10 cellular contexts compared by ENCODE assay signal in genomic region chr11:73995247-73995646, GRCh38. TPM values are rescaled to one million over a fixed set of nuclear protein-coding genes. Genes with fewer than 3 reads are reported as not detected.
DNase-seq lines count a peak whose midpoint lies in the region; ATAC-seq and TF ChIP-seq lines count a peak whose summit lies in the region.
"Had no signal": no experiment of that assay in that cellular context is flagged by ENCODE, and none has a peak within 500 bp of the region (broad histone marks: within the 10 kb centered on the region; RNA-seq: fewer than 3 reads in every experiment).

No MANE protein-coding gene starts in this region.

- intact Hi-C loops in activated CD4-positive, alpha-beta T cell treated with anti-CD3 and anti-CD28 coated beads for 36 hours (cut with DNase I, micrococcal nuclease), result loop anchor here (1.0 kb wide), 5 partner anchors 12 to 498 kb away; partner anchors contain the start of gene LIPT2 (in 1 of the 2)
- intact Hi-C loops in spleen (cut with DNase I; ENCODE audit: low total_unique reads), result no loop called here

- H3K4me3 Mint-ChIP-seq in activated CD4-positive, alpha-beta T cell treated with anti-CD3 and anti-CD28 coated beads for 36 hours, result peak overlapping the region; percentile 37
- peak overlapping the region; percentile 74 for H3K4me3 Mint-ChIP-seq in activated T-helper 17 cell treated with anti-CD3 and anti-CD28 coated beads, Interleukin-2, amount 50 U/mL, for 72 hours

- POLR2A ChIA-PET in activated CD4-positive, alpha-beta T cell treated with anti-CD3 and anti-CD28 coated beads for 36 hours (lab: Charles Lee), result interaction anchor here (0.6 to 3.9 kb wide), 13 partner anchors 9 to 176 kb away, joined by 3 to 66 read pairs (median 8); partner anchors contain the start of genes C2CD3, PPME1, UCP2 and UCP3

- peak; percentile 80 for ATAC-seq in activated CD4-positive, alpha-beta T cell treated with anti-CD3 and anti-CD28 coated beads for 36 hours
- peak; percentile 49 for ATAC-seq in HG03521 (IDR thresholded peaks at IDR 0.05; ENCODE audit: unreplicated experiment)
- ATAC-seq in activated T-helper 17 cell treated with anti-CD3 and anti-CD28 coated beads, Interleukin-2, amount 50 U/mL, for 72 hours (replicated peaks), result peak; percentile 76

- WGBS in spleen, 5 donors, result 27 to 48% (median 45%) methylated on average over 2 of the region's 2 CpGs

- H3K27ac ChIP-seq in spleen, result peak overlapping the region; percentile 17 to 86 (median 68)

- no peaks in the 10 kb centered on the region for H3K9me3 ChIP-seq in spleen

- H3K36me3 Mint-ChIP-seq in activated CD4-positive, alpha-beta T cell treated with anti-CD3 and anti-CD28 coated beads for 36 hours (ENCODE audit: low read depth), result no peaks in the 10 kb centered on the region
- H3K36me3 Mint-ChIP-seq in activated T-helper 17 cell treated with anti-CD3 and anti-CD28 coated beads, Interleukin-2, amount 50 U/mL, for 72 hours (ENCODE audit: low read depth), result peaks cover 8% of the 10 kb centered on the region

- DNase-seq in activated CD4-positive, alpha-beta T cell treated with anti-CD3 and anti-CD28 coated beads for 36 hours, result no peak
- DNase-seq in activated CD4-positive, alpha-beta T cell treated with anti-CD3 and anti-CD28 coated beads for 48 hours, result no peak
- no peak for DNase-seq in spleen
- no peak for DNase-seq in NCI-H1694 (lab: John Stamatoyannopoulos, UW)
- no peak for DNase-seq in stimulated activated CD4-positive, alpha-beta T cell treated with anti-CD3 and anti-CD28 coated beads, Interleukin-4, amount 100 ng/mL, for 1 hour
- DNase-seq in HPDE6-E6E7 (ENCODE audit: extremely low spot score), result no peak
- DNase-seq: ACHN had no signal

- no peak for TF ChIP-seq POLR2A in spleen (IDR thresholded peaks at IDR 0.05)

- no peaks in the 10 kb centered on the region for H3K27me3 ChIP-seq in spleen (replicated peaks in 1 of 7)

- H3K4me1 Mint-ChIP-seq in activated CD4-positive, alpha-beta T cell treated with anti-CD3 and anti-CD28 coated beads for 36 hours, result peaks cover 72% of the 10 kb centered on the region
- H3K4me1 Mint-ChIP-seq in activated T-helper 17 cell treated with anti-CD3 and anti-CD28 coated beads, Interleukin-2, amount 50 U/mL, for 72 hours, result peaks cover 28% of the 10 kb centered on the region

- no peak for TF ChIP-seq CTCF in spleen (IDR thresholded peaks at IDR 0.05 in 8 of 11, conservative IDR thresholded peaks at IDR 0.05 in 3 of 11)

- peak overlapping the region in 1 of 8 donors; percentile 34 for H3K4me3 ChIP-seq in spleen

- H3K27ac Mint-ChIP-seq in activated CD4-positive, alpha-beta T cell treated with anti-CD3 and anti-CD28 coated beads for 36 hours, result peak overlapping the region; percentile 92
- H3K27ac Mint-ChIP-seq in activated T-helper 17 cell treated with anti-CD3 and anti-CD28 coated beads, Interleukin-2, amount 50 U/mL, for 72 hours, result peak overlapping the region; percentile 99

- peaks cover 0 to 84% (median 48%) of the 10 kb centered on the region in 6 donors for H3K4me1 ChIP-seq in spleen

- CTCF ChIA-PET in activated CD4-positive, alpha-beta T cell treated with anti-CD3 and anti-CD28 coated beads for 36 hours (lab: Charles Lee), result interaction anchor here (1.0 to 2.1 kb wide), 11 partner anchors 9 to 189 kb away, joined by 3 to 13 read pairs (median 5); partner anchors contain the start of gene UCP2

- H3K27me3 Mint-ChIP-seq in activated CD4-positive, alpha-beta T cell treated with anti-CD3 and anti-CD28 coated beads for 36 hours, result no peaks in the 10 kb centered on the region
- no peaks in the 10 kb centered on the region for H3K27me3 Mint-ChIP-seq in activated T-helper 17 cell treated with anti-CD3 and anti-CD28 coated beads, Interleukin-2, amount 50 U/mL, for 72 hours

- H3K9me3 Mint-ChIP-seq in activated CD4-positive, alpha-beta T cell treated with anti-CD3 and anti-CD28 coated beads for 36 hours (ENCODE audit: low read depth), result no peaks in the 10 kb centered on the region
- no peaks in the 10 kb centered on the region for H3K9me3 Mint-ChIP-seq in activated T-helper 17 cell treated with anti-CD3 and anti-CD28 coated beads, Interleukin-2, amount 50 U/mL, for 72 hours

- peaks cover 0 to 3% (median 0%) of the 10 kb centered on the region in 6 donors for H3K36me3 ChIP-seq in spleen

RNA-seq across cellular contexts. Expression of gene UCP2, which starts 12.6 kb away (rescaled TPM):
- total RNA-seq in activated CD4-positive, alpha-beta T cell treated with anti-CD3 and anti-CD28 coated beads for 36 hours, result 100 to 1,000 TPM; 259 to 261 TPM
- 100 to 1,000 TPM; 199 to 269 TPM for total RNA-seq in activated T-helper 17 cell treated with anti-CD3 and anti-CD28 coated beads, Interleukin-2, amount 50 U/mL, for 72 hours
- 100 to 1,000 TPM; 369 to 556 (median 427) TPM for total RNA-seq in spleen
- polyA plus RNA-seq in spleen, result 100 to 1,000 TPM; 209 to 281 (median 275) TPM

RNA-seq across cellular contexts. Expression of gene UCP3, which starts 13.6 kb away (rescaled TPM):
- total RNA-seq in activated CD4-positive, alpha-beta T cell treated with anti-CD3 and anti-CD28 coated beads for 36 hours, result under 1 TPM; 0.69 to 0.73 TPM
- total RNA-seq in activated T-helper 17 cell treated with anti-CD3 and anti-CD28 coated beads, Interleukin-2, amount 50 U/mL, for 72 hours, result 1 to 10 TPM; 4.3 to 6.6 TPM
- total RNA-seq in spleen, result 1 to 10 TPM; 2.0 to 7.1 (median 4.8) TPM
- polyA plus RNA-seq in spleen, result 1 to 10 TPM in 2 of 3 donors, under 1 TPM in 1; 0.68 to 2.6 (median 1.5) TPM

RNA-seq across cellular contexts. Expression of gene DNAJB13, which starts 44.4 kb away (rescaled TPM):
- total RNA-seq in activated CD4-positive, alpha-beta T cell treated with anti-CD3 and anti-CD28 coated beads for 36 hours, result under 1 TPM; 0.37 to 0.57 TPM
- total RNA-seq in activated T-helper 17 cell treated with anti-CD3 and anti-CD28 coated beads, Interleukin-2, amount 50 U/mL, for 72 hours, result 1 to 10 TPM in 1 of 2 donors, not detected in 1; 1.2 TPM
- total RNA-seq in spleen, result under 1 TPM in 1 of 7 donors, not detected in 6; 0.32 TPM
- under 1 TPM in 2 of 3 donors, not detected in 1; 0.04 to 0.06 TPM for polyA plus RNA-seq in spleen
- total RNA-seq: glomerular endothelial cell had no signal
